12 cellular contexts compared by ENCODE assay signal in genomic region chr22:40535189-40535512, GRCh38.
A peak's percentile ranks its signal among the peaks of the same experiment; 100 is the strongest.
DNase-seq lines count a peak whose midpoint lies in the region; ATAC-seq and TF ChIP-seq lines count a peak whose summit lies in the region.
"Had no signal": no experiment of that assay in that cellular context is flagged by ENCODE, and none has a peak within 500 bp of the region (broad histone marks: within the 10 kb centered on the region; RNA-seq: fewer than 3 reads in every experiment).

No MANE protein-coding gene starts in this region.

- H3K27me3 Mint-ChIP-seq in CD4-positive, CD25-positive, alpha-beta regulatory T cell = no peaks in the 10 kb centered on the region

- peaks cover 32% of the 10 kb centered on the region for H3K79me2 ChIP-seq in Karpas-422 (ENCODE audit: low read length)
- peaks cover 37% of the 10 kb centered on the region for H3K79me2 ChIP-seq in osteoblast (ENCODE audit: insufficient read depth, low read length)

- H3K27ac ChIP-seq in CD4-positive, CD25-positive, alpha-beta regulatory T cell (ENCODE audit: insufficient read depth, low read length, poor library complexity, severe bottlenecking) = peak overlapping the region; percentile 69
- peak overlapping the region; percentile 72 for H3K27ac ChIP-seq in Karpas-422 (ENCODE audit: low read length)
- H3K27ac ChIP-seq in caudate nucleus (ENCODE audit: low read depth, low read length) = peak overlapping the region; percentile 22
- H3K27ac ChIP-seq in osteoblast (ENCODE audit: low read depth, low read length) = peak overlapping the region; percentile 69

- H3K4me2 ChIP-seq in Karpas-422 (ENCODE audit: low read depth, low read length, poor library complexity, severe bottlenecking) = peak overlapping the region; percentile 56
- H3K4me2 ChIP-seq in osteoblast (ENCODE audit: insufficient read depth, low read length) = peak overlapping the region; percentile 79

- H3K9ac ChIP-seq in Karpas-422 (ENCODE audit: low read length) = peak overlapping the region; percentile 30; the same call in 1 of the 2 replicates

- peaks cover 29 to 61% (median 53%) of the 10 kb centered on the region in 4 donors for H3K4me1 Mint-ChIP-seq in CD4-positive, CD25-positive, alpha-beta regulatory T cell

- H3K9me3 Mint-ChIP-seq in CD4-positive, CD25-positive, alpha-beta regulatory T cell = peaks cover 0 to 1% (median 0%) of the 10 kb centered on the region in 7 donors

- no peaks in the 10 kb centered on the region for H3K36me3 ChIP-seq in CD4-positive, CD25-positive, alpha-beta regulatory T cell (ENCODE audit: control insufficient read depth, insufficient read depth, low read length)
- H3K36me3 ChIP-seq in Karpas-422 (ENCODE audit: insufficient read depth, low read length) = no peaks in the 10 kb centered on the region
- no peaks in the 10 kb centered on the region for H3K36me3 ChIP-seq in osteoblast (ENCODE audit: insufficient read depth, low read length)
- H3K36me3 ChIP-seq: adrenal gland, pancreas had no signal

- H4K20me1 ChIP-seq in Karpas-422 (ENCODE audit: insufficient read depth, low read depth, low read length) (no peaks in the 10 kb centered on the region), osteoblast (ENCODE audit: insufficient read depth, low read length) (peaks cover 3% of the 10 kb centered on the region)

- in situ Hi-C loops in KBM-7 (cut with MboI; ENCODE audit: low pct_unique_long_range_greater_than_20kb, low sequenced_read_pairs) = no loop called here

- H3K4me1 ChIP-seq in CD4-positive, CD25-positive, alpha-beta regulatory T cell (ENCODE audit: control insufficient read depth, insufficient read depth, low read length, poor library complexity, severe bottlenecking) = peaks cover 49% of the 10 kb centered on the region
- H3K4me1 ChIP-seq in Karpas-422 (ENCODE audit: low read length) = peaks cover 45% of the 10 kb centered on the region
- peaks cover 40% of the 10 kb centered on the region for H3K4me1 ChIP-seq in osteoblast (ENCODE audit: insufficient read depth, low read length)

- H3K9me3 ChIP-seq in CD4-positive, CD25-positive, alpha-beta regulatory T cell (ENCODE audit: control insufficient read depth in 2 of 2, low read length in 2 of 2) = no peaks in the 10 kb centered on the region
- H3K9me3 ChIP-seq in Karpas-422 (ENCODE audit: low read length) = no peaks in the 10 kb centered on the region
- H3K9me3 ChIP-seq in osteoblast (ENCODE audit: low read depth, low read length) = no peaks in the 10 kb centered on the region
- H3K9me3 ChIP-seq: adrenal gland, pancreas had no signal

- H3K9me2 ChIP-seq in Karpas-422 (replicated peaks; ENCODE audit: insufficient read depth, low read length) = no peaks in the 10 kb centered on the region

- peak overlapping the region in 2 of 4 donors; percentile 62 to 90 for H3K4me3 Mint-ChIP-seq in CD4-positive, CD25-positive, alpha-beta regulatory T cell

- peak overlapping the region; percentile 93 for H3K4me3 ChIP-seq in CD4-positive, CD25-positive, alpha-beta regulatory T cell (ENCODE audit: low read depth, low read length)
- H3K4me3 ChIP-seq in Karpas-422 (ENCODE audit: low read length) (no peak overlapping the region), osteoblast (ENCODE audit: insufficient read depth, low read length) (no peak overlapping the region)
- H3K4me3 ChIP-seq: adrenal gland, pancreas had no signal

- H3K27me3 ChIP-seq in CD4-positive, CD25-positive, alpha-beta regulatory T cell (ENCODE audit: control insufficient read depth, insufficient read depth, low read length) = no peaks in the 10 kb centered on the region
- H3K27me3 ChIP-seq in Karpas-422 (ENCODE audit: low read length) = no peaks in the 10 kb centered on the region
- H3K27me3 ChIP-seq in osteoblast (ENCODE audit: insufficient read depth, low read length) = no peaks in the 10 kb centered on the region
- H3K27me3 ChIP-seq: adrenal gland, foreskin keratinocyte, pancreas had no signal

- no peak for ATAC-seq in CD4-positive, CD25-positive, alpha-beta regulatory T cell (ENCODE audit: low read depth in 2 of 2)
- no peak for ATAC-seq in HG03439 (IDR thresholded peaks at IDR 0.05; ENCODE audit: unreplicated experiment)

- no peak for DNase-seq in CD4-positive, CD25-positive, alpha-beta regulatory T cell
- DNase-seq in Karpas-422 (no peak), caudate nucleus (lab: John Stamatoyannopoulos, UW) (no peak), osteoblast (ENCODE audit: insufficient read length, low spot score, missing footprints) (no peak), GDM1 (lab: John Stamatoyannopoulos, UW) (no peak), KBM-7 (no peak)
- no peak for DNase-seq in effector CD4-positive, alpha-beta T cell
- DNase-seq: adrenal gland, foreskin keratinocyte, NCI-H1930, pancreas had no signal

- peak overlapping the region; percentile 70 to 93 (median 92) for H3K27ac Mint-ChIP-seq in CD4-positive, CD25-positive, alpha-beta regulatory T cell

- no peak overlapping the region for H2AFZ ChIP-seq in Karpas-422 (ENCODE audit: low read length)
- H2AFZ ChIP-seq in osteoblast (ENCODE audit: low read length) = no peak overlapping the region

- H3K36me3 Mint-ChIP-seq in CD4-positive, CD25-positive, alpha-beta regulatory T cell = no peaks in the 10 kb centered on the region

- no peak for TF ChIP-seq CTCF in osteoblast (IDR thresholded peaks at IDR 0.05; ENCODE audit: extremely low read depth, low read depth, low read length)

Comparison
In these comparisons a context has a peak if more than half of its experiments do, and no peak if none do; other contexts are left out.
1. H3K27ac ChIP-seq: peak in every context shown above with its lines; median percentile 72 in Karpas-422; 69 in CD4-positive, CD25-positive, alpha-beta regulatory T cell; 69 in osteoblast; 22 in caudate nucleus.